Comparison of ENCODE assay signal across 18 cellular contexts in the genomic region with DNA sequence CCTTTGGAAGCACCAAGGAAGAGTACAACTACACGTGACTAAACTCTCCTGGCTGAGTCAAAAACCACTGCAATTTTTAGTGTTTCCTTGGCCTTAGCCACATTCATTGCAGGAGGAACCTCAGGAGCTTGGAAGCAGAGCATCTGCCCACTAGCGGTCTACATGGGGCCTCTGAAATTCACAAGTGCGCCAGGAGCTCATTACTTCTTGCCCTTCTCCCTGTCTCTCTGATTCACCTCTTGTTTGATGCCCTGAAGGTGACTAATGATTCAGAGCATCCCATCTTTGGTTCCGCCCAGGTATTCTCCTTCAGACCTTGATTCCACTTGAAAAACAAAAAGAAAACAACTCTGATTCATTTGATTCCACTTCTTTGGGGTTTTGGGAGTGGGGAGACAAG.
"Had no signal": no experiment of that assay in that cellular context is flagged by ENCODE, and none has a peak within 500 bp of the region (broad histone marks: within the 10 kb centered on the region; RNA-seq: fewer than 3 reads in every experiment).

No MANE protein-coding gene starts in this region.

- H3K4me2 ChIP-seq: smooth muscle cell had no signal

- H3K27ac ChIP-seq: esophagus squamous epithelium, tibial artery, vagina, VCaP had no signal

- H3K4me3 ChIP-seq: esophagus squamous epithelium, smooth muscle cell, tibial artery, vagina had no signal

- H3K9me3 ChIP-seq: esophagus squamous epithelium, tibial artery, vagina had no signal

- H3K36me3 ChIP-seq: esophagus squamous epithelium, tibial artery, vagina had no signal

- H3K4me1 ChIP-seq: vagina had no signal

- DNase-seq: activated CD4-positive, alpha-beta T cell treated with anti-CD3 and anti-CD28 coated beads for 36 hours; activated CD8-positive, alpha-beta memory T cell treated with anti-CD3 and anti-CD28 coated beads, Interleukin-2, amount 50 U/mL, for 4 hours; activated CD8-positive, alpha-beta T cell treated with anti-CD3 and anti-CD28 coated beads for 36 hours; activated gamma-delta T cell treated with Interleukin-2 at 50 U/mL for 16 hours; activated naive CD8-positive, alpha-beta T cell treated with anti-CD3 and anti-CD28 coated beads, Interleukin-2, amount 10 ng/mL, durations not matched to agents 7 days and 5 days; activated T-cell treated with anti-CD3 and anti-CD28 coated beads, Interleukin-2, amount 50 U/mL, for 72 hours; anterior cingulate cortex; dermis blood vessel endothelial cell; esophagus squamous epithelium; foreskin fibroblast; immature natural killer cell; natural killer cell; nucleus accumbens; right cardiac atrium; tibial artery had no signal

- H3K27me3 ChIP-seq: esophagus squamous epithelium, tibial artery, vagina had no signal
